In genomic region chr17:64778367-64779290, GRCh38 we compare ENCODE assay signal across 8 cellular contexts.
DNase-seq lines count a peak whose midpoint lies in the region; ATAC-seq, FAIRE-seq and TF ChIP-seq lines count a peak whose summit lies in the region.

No MANE protein-coding gene starts in this region.

- H3K27me3 ChIP-seq in CD8-positive, alpha-beta T cell (ENCODE audit: insufficient read depth, low read length) = no peaks in the 10 kb centered on the region
- no peaks in the 10 kb centered on the region for H3K27me3 ChIP-seq in bronchial epithelial cell (ENCODE audit: control insufficient read depth, insufficient read depth, low read length)

- intact Hi-C loops in CD8-positive, alpha-beta T cell (cut with DNase I, micrococcal nuclease) = loop anchor here in 1 of 2 experiments (5.0 kb wide), 3 partner anchors 359 to 1389 kb away; partner anchors contain the start of gene RGS9

- peaks cover 37% of the 10 kb centered on the region for H3K4me1 ChIP-seq in CD8-positive, alpha-beta T cell (ENCODE audit: insufficient read depth, low read length)

- H3K4me3 Mint-ChIP-seq in CD8-positive, alpha-beta T cell = peak overlapping the region; percentile 58
- H3K4me3 Mint-ChIP-seq in memory B cell (peak overlapping the region; percentile 86), type B pancreatic cell (peak overlapping the region; percentile 81)

- TF ChIP-seq CTCF in CD8-positive, alpha-beta T cell (IDR thresholded peaks at IDR 0.05) = no peak
- TF ChIP-seq CTCF in bronchial epithelial cell (IDR thresholded peaks at IDR 0.05; ENCODE audit: insufficient read depth, low read length, severe bottlenecking) = no peak
- TF ChIP-seq CTCF in type B pancreatic cell (conservative IDR thresholded peaks at IDR 0.05) = no peak
- TF ChIP-seq CTCF in D721Med (IDR thresholded peaks at IDR 0.05; ENCODE audit: insufficient read depth, missing control alignments) = no peak

- DNase-seq in CD8-positive, alpha-beta T cell = peak in 2 of 7 experiments; percentile 28 to 62
- DNase-seq in NCI-H146 (lab: John Stamatoyannopoulos, UW) (peak; percentile 71), bronchial epithelial cell (ENCODE audit: low read depth) (peak; percentile 7), memory B cell (ENCODE audit: low spot score in 2 of 2) (peak in 1 of 2 donors; percentile 49), type B pancreatic cell (ENCODE audit: extremely low spot score, unreplicated experiment) (no peak), NOMO-1 treated with DMSO at 0.1 percent for 48 hours (lab: John Stamatoyannopoulos, UW; ENCODE audit: unreplicated experiment) (no peak), D721Med (ENCODE audit: insufficient read length, low spot score) (no peak)

- no peak overlapping the region for H3K27ac Mint-ChIP-seq in CD8-positive, alpha-beta T cell
- no peak overlapping the region for H3K27ac Mint-ChIP-seq in memory B cell
- H3K27ac Mint-ChIP-seq in type B pancreatic cell = peak overlapping the region; percentile 71

- FAIRE-seq in bronchial epithelial cell (lab: Jason Lieb, UNC) (no peak), D721Med (lab: Jason Lieb, UNC) (no peak)

- H3K36me3 ChIP-seq in CD8-positive, alpha-beta T cell (ENCODE audit: insufficient read depth, low read length) = no peaks in the 10 kb centered on the region
- H3K36me3 ChIP-seq in bronchial epithelial cell (ENCODE audit: control insufficient read depth, insufficient read depth, low read length) = peaks cover 1% of the 10 kb centered on the region

- no peak overlapping the region for H3K27ac ChIP-seq in CD8-positive, alpha-beta T cell (ENCODE audit: low read depth, low read length)

- H3K27me3 Mint-ChIP-seq in CD8-positive, alpha-beta T cell (ENCODE audit: low read depth) = peaks cover 2% of the 10 kb centered on the region
- H3K27me3 Mint-ChIP-seq in memory B cell = no peaks in the 10 kb centered on the region
- peaks cover 57% of the 10 kb centered on the region for H3K27me3 Mint-ChIP-seq in type B pancreatic cell

- H3K9me3 ChIP-seq in CD8-positive, alpha-beta T cell (ENCODE audit: low read length) = no peaks in the 10 kb centered on the region

- H3K36me3 Mint-ChIP-seq in CD8-positive, alpha-beta T cell = no peaks in the 10 kb centered on the region
- H3K36me3 Mint-ChIP-seq in memory B cell (no peaks in the 10 kb centered on the region), type B pancreatic cell (peaks cover 9% of the 10 kb centered on the region)

- no peak for ATAC-seq in CD8-positive, alpha-beta T cell
- ATAC-seq in memory B cell (ENCODE audit: low read depth) (peak; percentile 7), GM21526 (IDR thresholded peaks at IDR 0.05; ENCODE audit: low FRiP score, unreplicated experiment) (no peak)

- CTCF ChIA-PET in CD8-positive, alpha-beta T cell (lab: Charles Lee) = interaction anchor here (1.6 to 2.1 kb wide), 3 partner anchors 9 to 160 kb away, joined by 3 to 5 read pairs (median 5); no protein-coding TSS in a partner anchor

- H3K4me1 Mint-ChIP-seq in CD8-positive, alpha-beta T cell (ENCODE audit: low read depth) = peaks cover 26% of the 10 kb centered on the region
- H3K4me1 Mint-ChIP-seq in memory B cell (peaks cover 16% of the 10 kb centered on the region), type B pancreatic cell (ENCODE audit: unreplicated experiment) (peaks cover 20% of the 10 kb centered on the region)

- POLR2A ChIA-PET in CD8-positive, alpha-beta T cell (lab: Charles Lee) = no interaction called here

- no peaks in the 10 kb centered on the region for H3K9me3 Mint-ChIP-seq in CD8-positive, alpha-beta T cell
- H3K9me3 Mint-ChIP-seq in memory B cell (no peaks in the 10 kb centered on the region), type B pancreatic cell (no peaks in the 10 kb centered on the region)

- no peak overlapping the region for H3K4me3 ChIP-seq in CD8-positive, alpha-beta T cell (ENCODE audit: low read depth, low read length)
- no peak overlapping the region for H3K4me3 ChIP-seq in bronchial epithelial cell (ENCODE audit: low read depth, low read length)

Comparison
In these comparisons a context has a peak if more than half of its experiments do, and no peak if none do; other contexts are left out.
1. DNase-seq: peak in NCI-H146 (single experiment) and bronchial epithelial cell (single experiment); none in type B pancreatic cell (single experiment), NOMO-1 treated with DMSO at 0.1 percent for 48 hours (single experiment) and D721Med (single experiment).
2. Peak in every context shown above with its lines, with median percentiles within 50 percentile points of each other: H3K4me3 Mint-ChIP-seq.